In the genomic region with DNA sequence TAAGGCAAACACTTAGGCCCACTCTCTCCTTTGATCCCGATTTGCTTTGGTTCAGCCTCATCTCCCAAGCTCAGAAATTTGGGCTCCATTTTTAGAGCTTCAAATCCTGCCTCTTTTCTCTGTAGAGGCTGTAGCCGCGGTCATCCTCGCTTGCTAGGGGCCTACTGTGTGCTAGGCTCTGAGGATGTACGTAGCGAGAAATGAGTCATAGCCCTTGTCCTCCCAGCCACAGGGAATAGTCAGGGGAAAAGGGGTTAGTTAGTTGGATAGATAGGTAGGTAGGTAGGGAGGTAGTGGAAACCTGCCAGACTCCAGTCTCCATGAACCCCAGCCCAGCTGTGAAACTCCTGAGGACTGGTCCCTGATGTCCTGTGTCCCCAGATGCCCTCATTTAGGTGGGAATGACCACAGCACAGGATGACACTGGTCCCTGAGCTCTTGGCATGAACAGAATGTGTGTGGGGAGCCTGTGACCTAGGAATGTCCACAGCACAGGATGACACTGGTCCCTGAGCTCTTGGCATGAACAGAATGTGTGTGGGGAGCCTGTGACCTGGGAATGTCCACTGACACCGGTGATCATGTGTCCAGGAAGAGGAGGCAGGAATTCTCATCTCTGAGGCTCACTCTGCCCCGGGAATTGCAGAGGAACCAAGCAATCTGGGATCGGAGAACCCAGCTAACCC, we compare ENCODE assay signal across 21 cellular contexts. TPM values are rescaled to one million over a fixed set of nuclear protein-coding genes. Genes with fewer than 3 reads are reported as not detected.
A peak's percentile ranks its signal among the peaks of the same experiment; 100 is the strongest.
DNase-seq lines count a peak whose midpoint lies in the region; ATAC-seq, FAIRE-seq and TF ChIP-seq lines count a peak whose summit lies in the region.
"Had no signal": no experiment of that assay in that cellular context is flagged by ENCODE, and none has a peak within 500 bp of the region (broad histone marks: within the 10 kb centered on the region; RNA-seq: fewer than 3 reads in every experiment).

No MANE protein-coding gene starts in this region.

- H3K9me3 ChIP-seq in neural progenitor cell (ENCODE audit: low read depth): no peaks in the 10 kb centered on the region
- H3K9me3 ChIP-seq: BLaER1 treated with 17β-estradiol and CSF1 and Interleukin-3, amounts not matched to agents 10 nM and 100 nM had no signal

- no peak overlapping the region for H3K9ac ChIP-seq in neural progenitor cell
- H3K9ac ChIP-seq: BLaER1 treated with 17β-estradiol and CSF1 and Interleukin-3, amounts not matched to agents 10 nM and 100 nM had no signal

- H2AFZ ChIP-seq in neural progenitor cell (replicated peaks): peak overlapping the region; percentile 13

- H3K27me3 ChIP-seq in neural progenitor cell: no peaks in the 10 kb centered on the region
- H3K27me3 ChIP-seq: BLaER1 treated with 17β-estradiol and CSF1 and Interleukin-3, amounts not matched to agents 10 nM and 100 nM had no signal

- H3K4me3 Mint-ChIP-seq in neural progenitor cell: no peak overlapping the region
- no peak overlapping the region for H3K4me3 Mint-ChIP-seq in activated naive CD8-positive, alpha-beta T cell treated with anti-CD3 and anti-CD28 coated beads, Interleukin-2, amount 50 U/mL, for 24 hours
- H3K4me3 Mint-ChIP-seq: CD8-positive, alpha-beta memory T cell had no signal

- H3F3A ChIP-seq in neural progenitor cell (ENCODE audit: low read depth): no peaks in the 10 kb centered on the region

- no peaks in the 10 kb centered on the region for H3K4me1 ChIP-seq in neural progenitor cell

- no peak overlapping the region for H3K4me3 ChIP-seq in neural progenitor cell
- H3K4me3 ChIP-seq in foreskin fibroblast (ENCODE audit: low read depth in 1 of 2, low read length in 2 of 2): no peak overlapping the region
- H3K4me3 ChIP-seq: BLaER1 treated with 17β-estradiol and CSF1 and Interleukin-3, amounts not matched to agents 10 nM and 100 nM had no signal

- no peak for ATAC-seq in activated naive CD8-positive, alpha-beta T cell treated with anti-CD3 and anti-CD28 coated beads, Interleukin-2, amount 50 U/mL, for 24 hours
- ATAC-seq: Panc1, Right ventricle myocardium inferior had no signal

- no peak for FAIRE-seq in RCC 7860 (lab: Jason Lieb, UNC)
- FAIRE-seq: A204.1, GM12892, H54 had no signal

- TF ChIP-seq CTCF in neural progenitor cell (IDR thresholded peaks at IDR 0.05) (no peak), foreskin fibroblast (IDR thresholded peaks at IDR 0.05; ENCODE audit: low read depth, low read length) (no peak)

- peaks cover 10% of the 10 kb centered on the region for H3K27me3 Mint-ChIP-seq in neural progenitor cell (ENCODE audit: insufficient read depth, low read depth)
- peaks cover 18% of the 10 kb centered on the region for H3K27me3 Mint-ChIP-seq in activated naive CD8-positive, alpha-beta T cell treated with anti-CD3 and anti-CD28 coated beads, Interleukin-2, amount 50 U/mL, for 24 hours

- no peaks in the 10 kb centered on the region for H3K9me3 Mint-ChIP-seq in neural progenitor cell
- H3K9me3 Mint-ChIP-seq in activated naive CD8-positive, alpha-beta T cell treated with anti-CD3 and anti-CD28 coated beads, Interleukin-2, amount 50 U/mL, for 24 hours: no peaks in the 10 kb centered on the region
- H3K9me3 Mint-ChIP-seq: CD8-positive, alpha-beta memory T cell had no signal

- H4K20me1 ChIP-seq in neural progenitor cell (ENCODE audit: low read depth): no peaks in the 10 kb centered on the region
- H4K20me1 ChIP-seq: BLaER1 treated with 17β-estradiol and CSF1 and Interleukin-3, amounts not matched to agents 10 nM and 100 nM had no signal

- H3K27ac Mint-ChIP-seq in neural progenitor cell: no peak overlapping the region
- H3K27ac Mint-ChIP-seq in activated naive CD8-positive, alpha-beta T cell treated with anti-CD3 and anti-CD28 coated beads, Interleukin-2, amount 50 U/mL, for 24 hours: no peak overlapping the region
- H3K27ac Mint-ChIP-seq: CD8-positive, alpha-beta memory T cell had no signal

- peaks cover 4% of the 10 kb centered on the region for H3K4me1 Mint-ChIP-seq in neural progenitor cell
- peaks cover 10% of the 10 kb centered on the region for H3K4me1 Mint-ChIP-seq in activated naive CD8-positive, alpha-beta T cell treated with anti-CD3 and anti-CD28 coated beads, Interleukin-2, amount 50 U/mL, for 24 hours
- H3K4me1 Mint-ChIP-seq: CD8-positive, alpha-beta memory T cell had no signal

- H3K79me2 ChIP-seq in neural progenitor cell (ENCODE audit: low read depth): no peaks in the 10 kb centered on the region

- H3K36me3 Mint-ChIP-seq in neural progenitor cell: no peaks in the 10 kb centered on the region
- H3K36me3 Mint-ChIP-seq in activated naive CD8-positive, alpha-beta T cell treated with anti-CD3 and anti-CD28 coated beads, Interleukin-2, amount 50 U/mL, for 24 hours (ENCODE audit: low read depth): no peaks in the 10 kb centered on the region
- H3K36me3 Mint-ChIP-seq: CD8-positive, alpha-beta memory T cell had no signal

- H3K36me3 ChIP-seq in neural progenitor cell: no peaks in the 10 kb centered on the region
- H3K36me3 ChIP-seq: BLaER1 treated with 17β-estradiol and CSF1 and Interleukin-3, amounts not matched to agents 10 nM and 100 nM had no signal

- DNase-seq in EH (ENCODE audit: low read depth) (peak; percentile 20), RCC 7860 (ENCODE audit: low spot score) (peak; percentile 41), kidney tubule cell (ENCODE audit: low spot score) (peak; percentile 64), neural progenitor cell (ENCODE audit: low spot score) (no peak), NCI-H187 treated with DMSO at 0.1 percent for 48 hours (lab: John Stamatoyannopoulos, UW) (no peak), foreskin fibroblast (no peak), NCI-H2081 (lab: John Stamatoyannopoulos, UW) (no peak)
- no peak for DNase-seq in activated naive CD8-positive, alpha-beta T cell treated with anti-CD3 and anti-CD28 coated beads, Interleukin-2, amount 50 U/mL, for 24 hours
- DNase-seq: CD8-positive, alpha-beta memory T cell; DND-41; GF-D8; NCI-H2029; NCI-H2171 treated with DMSO at 0.1 percent for 48 hours; NCI-H510A; NCI-H82 had no signal

- H3K4me2 ChIP-seq in neural progenitor cell: no peak overlapping the region

- H3K27ac ChIP-seq in neural progenitor cell: no peak overlapping the region

RNA-seq across cellular contexts. Expression of gene HMOX1, which starts 21.4 kb away (rescaled TPM):
- total RNA-seq in neural progenitor cell (ENCODE audit: low replicate concordance): 2.4 and 6.5 TPM in 2 replicates

RNA-seq across cellular contexts. Expression of gene MCM5, which starts 40.4 kb away (rescaled TPM):
- 131 and 132 TPM in 2 replicates for total RNA-seq in neural progenitor cell (ENCODE audit: low replicate concordance)

RNA-seq across cellular contexts. Expression of gene TOM1, which starts 59.8 kb away (rescaled TPM):
- total RNA-seq in neural progenitor cell (ENCODE audit: low replicate concordance): 28.6 and 41.5 TPM in 2 replicates

Comparison
In these comparisons a context has a peak if more than half of its experiments do, and no peak if none do; other contexts are left out.
1. DNase-seq: peak in EH (single experiment), RCC 7860 (single experiment) and kidney tubule cell (single experiment); none in neural progenitor cell (single experiment), NCI-H187 treated with DMSO at 0.1 percent for 48 hours (single experiment), foreskin fibroblast (0 of 2), activated naive CD8-positive, alpha-beta T cell treated with anti-CD3 and anti-CD28 coated beads, Interleukin-2, amount 50 U/mL, for 24 hours (single experiment) and NCI-H2081 (0 of 2).